8 cellular contexts compared by ENCODE assay signal in the genomic region with DNA sequence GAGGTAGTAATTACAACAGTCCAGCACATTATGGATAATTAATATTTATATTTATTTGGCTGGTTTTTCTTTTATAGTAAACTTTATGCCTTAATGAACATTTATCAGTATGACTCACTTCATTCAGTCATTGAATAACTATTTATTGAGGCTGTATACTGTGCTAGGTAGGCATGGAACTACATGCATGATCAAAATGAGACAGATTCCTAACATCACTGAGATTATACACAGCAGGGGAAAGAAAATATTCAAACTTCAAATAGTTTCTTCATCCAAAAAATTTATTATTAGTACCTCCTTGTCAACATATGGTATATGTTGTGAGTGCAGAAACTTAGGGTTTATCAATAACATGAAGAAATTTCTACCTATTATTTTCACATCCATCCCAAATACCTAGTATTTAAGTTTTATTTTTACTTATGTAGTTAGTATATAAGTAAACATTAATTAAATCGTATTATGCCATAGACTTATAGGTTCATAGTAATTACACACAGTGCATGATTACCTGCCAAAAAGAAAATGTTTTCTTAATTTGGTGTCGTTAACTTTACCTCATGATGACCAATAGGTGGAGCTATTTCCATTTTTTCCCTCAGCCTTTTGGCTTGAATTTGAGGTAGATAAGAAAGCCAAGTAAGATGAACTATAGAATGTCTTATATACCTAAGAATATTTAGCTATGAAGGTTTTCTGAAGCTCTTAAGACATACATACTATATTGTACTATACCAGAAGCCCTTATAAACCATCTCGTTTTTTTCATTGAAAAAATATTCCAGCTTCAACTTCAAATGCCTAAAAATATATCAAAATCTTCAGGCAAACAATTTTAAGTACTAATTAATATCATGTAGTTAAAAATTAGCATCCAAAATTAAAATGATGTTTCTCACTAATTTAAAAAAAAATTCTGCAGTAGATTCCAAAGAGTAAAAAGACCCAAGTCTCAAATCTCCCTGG. TPM values are rescaled to one million over a fixed set of nuclear protein-coding genes. Genes with fewer than 3 reads are reported as not detected.
A peak's percentile ranks its signal among the peaks of the same experiment; 100 is the strongest.
DNase-seq lines count a peak whose midpoint lies in the region; ATAC-seq and TF ChIP-seq lines count a peak whose summit lies in the region.

No MANE protein-coding gene starts in this region.

- no peak for TF ChIP-seq POLR2A in vagina (IDR thresholded peaks at IDR 0.05)

- H3K27me3 ChIP-seq in BE2C (no peaks in the 10 kb centered on the region), mammary epithelial cell (ENCODE audit: insufficient read depth, low read length) (no peaks in the 10 kb centered on the region), vagina (no peaks in the 10 kb centered on the region)

- 0% methylated on average over 3 of the region's 3 CpGs for WGBS in mammary epithelial cell (ENCODE audit: low coverage, missing lambda C conversion rate)

- H3K4me1 ChIP-seq in BE2C (no peaks in the 10 kb centered on the region; the same call in 1 of the 2 replicates), mammary epithelial cell (ENCODE audit: insufficient read depth, low read length) (no peaks in the 10 kb centered on the region), vagina (no peaks in the 10 kb centered on the region)

- H3K27ac ChIP-seq in mammary epithelial cell (ENCODE audit: insufficient read depth, low read depth, low read length) (no peak overlapping the region), vagina (no peak overlapping the region)

- H4K20me1 ChIP-seq in mammary epithelial cell (ENCODE audit: insufficient read depth, low read length), result no peaks in the 10 kb centered on the region

- no peaks in the 10 kb centered on the region for H3K79me2 ChIP-seq in mammary epithelial cell (ENCODE audit: insufficient read depth, low read length)

- ATAC-seq in GM18861 (IDR thresholded peaks at IDR 0.05; ENCODE audit: unreplicated experiment) (peak; percentile 65), HG03442 (IDR thresholded peaks at IDR 0.05; ENCODE audit: unreplicated experiment) (peak; percentile 83), left lobe of liver (peak; percentile 84), HG03439 (IDR thresholded peaks at IDR 0.05; ENCODE audit: unreplicated experiment) (no peak)

- H3K9me3 ChIP-seq in BE2C (no peaks in the 10 kb centered on the region), mammary epithelial cell (replicated peaks; ENCODE audit: insufficient read depth, low read length) (no peaks in the 10 kb centered on the region), vagina (no peaks in the 10 kb centered on the region)

- BruUV-seq in mammary epithelial cell (replicated peaks; lab: Mats Ljungman, UMichigan), result no TSS peak

- TF ChIP-seq CTCF in BE2C (IDR thresholded peaks at IDR 0.05; ENCODE audit: low read depth, low read length) (peak; percentile 69), mammary epithelial cell (conservative IDR thresholded peaks at IDR 0.05 in 1 of 2, IDR thresholded peaks at IDR 0.05 in 1 of 2; ENCODE audit: extremely low read depth in 1 of 2, insufficient read depth in 1 of 2, low read depth in 1 of 2, low read length in 2 of 2) (peak; percentile 68), vagina (IDR thresholded peaks at IDR 0.05) (peak; percentile 35 to 69 (median 40))

- no peaks in the 10 kb centered on the region for H3K36me3 ChIP-seq in BE2C
- H3K36me3 ChIP-seq in mammary epithelial cell (ENCODE audit: insufficient read depth, low read length), result no peaks in the 10 kb centered on the region
- H3K36me3 ChIP-seq in vagina, result no peaks in the 10 kb centered on the region

- in situ Hi-C loops in mammary epithelial cell (cut with MboI; ENCODE audit: low sequenced_read_pairs in 2 of 2), result loop anchor here in 1 of 2 donors (10.0 kb wide), 1 partner anchor 228 kb away; no protein-coding TSS in a partner anchor

- CTCF ChIA-PET in mammary epithelial cell (lab: Charles Lee; ENCODE audit: low non-redundant PET), result interaction anchor here (0.6 kb wide), 2 partner anchors 181 to 249 kb away, joined by 4 read pairs; no protein-coding TSS in a partner anchor

- H3K4me3 ChIP-seq in BE2C (ENCODE audit: low read depth, low read length), result no peak overlapping the region
- H3K4me3 ChIP-seq in mammary epithelial cell (replicated peaks in 1 of 3; ENCODE audit: insufficient read depth in 1 of 3, low read depth in 2 of 3, low read length in 3 of 3), result no peak overlapping the region
- no peak overlapping the region for H3K4me3 ChIP-seq in vagina

- H2AFZ ChIP-seq in mammary epithelial cell (ENCODE audit: low read depth, low read length), result no peak overlapping the region

- dilution Hi-C loops in mammary epithelial cell (cut with HindIII; ENCODE audit: low sequenced_read_pairs), result no loop called here

- DNase-seq in BE2C (no peak), NCI-H69 (lab: John Stamatoyannopoulos, UW) (peak; percentile 78), mammary epithelial cell (peak; percentile 38), left lobe of liver (ENCODE audit: low spot score) (no peak), vagina (ENCODE audit: extremely low spot score in 2 of 2) (no peak)

- H3K9ac ChIP-seq in mammary epithelial cell (ENCODE audit: insufficient read depth, low read length), result no peak overlapping the region

- intact Hi-C loops in mammary epithelial cell (cut with micrococcal nuclease) (loop anchor here (1.0 kb wide), 2 partner anchors 29 to 229 kb away; no protein-coding TSS in a partner anchor), vagina (cut with DNase I) (no loop called here)

- no peak overlapping the region for H3K4me2 ChIP-seq in mammary epithelial cell (ENCODE audit: insufficient read depth, low read depth, low read length)

RNA-seq across cellular contexts. Expression of gene TMEM30A, which starts 12.5 kb away (rescaled TPM):
- 31.5 TPM for polyA plus RNA-seq in BE2C (2012; ENCODE audit: insufficient read depth, insufficient read length, low read depth)
- total RNA-seq in mammary epithelial cell (100 to 1,000 TPM in 1 of 2 donors, 10 to 100 TPM in 1; 73.1 to 127 TPM), left lobe of liver (57.0 TPM), vagina (52.1 TPM)
- polyA plus RNA-seq in mammary epithelial cell, result 17.2 TPM
- 23.3 TPM for polyA minus RNA-seq in mammary epithelial cell

RNA-seq across cellular contexts. Expression of gene COX7A2, which starts 53.5 kb away (rescaled TPM):
- 780 TPM for polyA plus RNA-seq in BE2C (2012; ENCODE audit: insufficient read depth, insufficient read length, low read depth)
- total RNA-seq in mammary epithelial cell (100 to 1,000 TPM in 1 of 2 donors, 10 to 100 TPM in 1; 73.3 to 370 TPM), left lobe of liver (183 TPM), vagina (286 TPM)
- polyA plus RNA-seq in mammary epithelial cell, result 146 TPM
- polyA minus RNA-seq in mammary epithelial cell, result 245 TPM

Comparison
In these comparisons a context has a peak if more than half of its experiments do, and no peak if none do; other contexts are left out.
1. DNase-seq: peak in NCI-H69 (single experiment) and mammary epithelial cell (single experiment); none in BE2C (single experiment), left lobe of liver (single experiment) and vagina (0 of 2).
2. Peak in every context shown above with its lines, with median percentiles within 50 percentile points of each other: CTCF ChIP-seq.